In the genomic region with DNA sequence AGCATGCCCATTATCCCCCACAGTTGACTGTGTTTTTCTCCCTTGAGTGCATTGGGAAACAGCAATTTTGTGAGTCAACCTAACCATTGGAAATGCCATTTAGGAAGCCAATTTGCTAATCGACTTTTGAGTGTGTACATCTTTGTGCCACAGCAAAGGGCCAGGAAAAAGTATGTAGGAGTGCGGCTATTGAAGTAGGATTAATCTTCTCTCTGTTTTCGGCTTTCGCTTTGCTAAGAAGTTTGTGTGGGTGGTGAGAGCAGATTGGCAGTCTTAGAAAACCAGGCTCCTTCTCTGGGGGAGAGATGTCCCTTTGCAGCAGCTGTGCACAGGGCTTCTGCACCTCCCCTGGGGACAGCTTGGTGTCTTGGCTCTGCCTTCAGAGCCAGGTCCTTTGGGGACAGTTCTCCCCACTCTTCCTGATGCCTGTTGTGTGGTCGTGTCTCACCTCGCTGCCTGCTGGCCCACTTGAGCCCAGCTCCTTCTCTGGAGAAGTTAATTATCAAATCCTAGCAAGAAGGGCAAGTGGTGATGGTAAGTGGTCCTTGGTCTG, we compare ENCODE assay signal across 17 cellular contexts.
"Had no signal": no experiment of that assay in that cellular context is flagged by ENCODE, and none has a peak within 500 bp of the region (broad histone marks: within the 10 kb centered on the region; RNA-seq: fewer than 3 reads in every experiment).

No MANE protein-coding gene starts in this region.

- H3K9me3 ChIP-seq: ascending aorta, esophagus muscularis mucosa, mucosa of descending colon, neutrophil, tibial nerve, uterus had no signal

- ATAC-seq: activated T-cell treated with anti-CD3 and anti-CD28 coated beads, Interleukin-2, amount 50 U/mL, for 72 hours; mucosa of descending colon; naive thymus-derived CD4-positive, alpha-beta T cell had no signal

- DNase-seq: activated CD4-positive, CD25-positive, alpha-beta regulatory T cell treated with anti-CD3 and anti-CD28 coated beads, Interleukin-2, amount 50 U/mL, for 72 hours; activated effector memory CD4-positive, alpha-beta T cell treated with anti-CD3 and anti-CD28 coated beads, Interleukin-2, amount 50 U/mL, for 16 hours; activated naive CD4-positive, alpha-beta T cell treated with anti-CD3 and anti-CD28 coated beads, Interleukin-2, amount 50 U/mL, for 16 hours; activated T-cell treated with anti-CD3 and anti-CD28 coated beads, Interleukin-2, amount 50 U/mL, for 72 hours; effector CD8-positive, alpha-beta T cell; mesenchymal stem cell; mucosa of descending colon; naive thymus-derived CD4-positive, alpha-beta T cell; stimulated activated CD4-positive, alpha-beta T cell treated with anti-CD3 and anti-CD28 coated beads, Interleukin-2, amount 100 ng/mL, for 24 hours; stimulated activated naive CD4-positive, alpha-beta T cell treated with Interleukin-2 at 50 U/mL for 16 hours; substantia nigra; uterus had no signal

- H3K4me3 ChIP-seq: ascending aorta, esophagus muscularis mucosa, mucosa of descending colon, tibial nerve, uterus had no signal

- H3K36me3 ChIP-seq: ascending aorta, esophagus muscularis mucosa, neutrophil, tibial nerve, uterus had no signal

- H3K27me3 ChIP-seq: ascending aorta, esophagus muscularis mucosa, neutrophil, tibial nerve, uterus had no signal

- H3K27ac ChIP-seq: ascending aorta, esophagus muscularis mucosa, neutrophil, uterus, VCaP had no signal

- H3K4me1 ChIP-seq: ascending aorta, tibial nerve, uterus had no signal
